1 cellular context compared by ENCODE assay signal in genomic region chr2:128305555-128306080, GRCh38.
TF ChIP-seq lines count a peak whose summit lies in the region.

No MANE protein-coding gene starts in this region.

TF ChIP-seq in HEK293, 187 proteins besides CTCF, POLR2A, EP300 and RAD21 (continued from another document):
- TF ChIP-seq, protein P1, sequence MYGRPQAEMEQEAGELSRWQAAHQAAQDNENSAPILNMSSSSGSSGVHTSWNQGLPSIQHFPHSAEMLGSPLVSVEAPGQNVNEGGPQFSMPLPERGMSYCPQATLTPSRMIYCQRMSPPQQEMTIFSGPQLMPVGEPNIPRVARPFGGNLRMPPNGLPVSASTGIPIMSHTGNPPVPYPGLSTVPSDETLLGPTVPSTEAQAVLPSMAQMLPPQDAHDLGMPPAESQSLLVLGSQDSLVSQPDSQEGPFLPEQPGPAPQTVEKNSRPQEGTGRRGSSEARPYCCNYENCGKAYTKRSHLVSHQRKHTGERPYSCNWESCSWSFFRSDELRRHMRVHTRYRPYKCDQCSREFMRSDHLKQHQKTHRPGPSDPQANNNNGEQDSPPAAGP (tag by site-specific recombination; IDR thresholded peaks at IDR 0.05): 0 out of 2 replicates have a peak, but pooled peaks have one; percentile 30
- peak; percentile 25; the same call in 1 of the 2 replicates for TF ChIP-seq WT1 (tag by site-specific recombination; IDR thresholded peaks at IDR 0.05)
- TF ChIP-seq YY1 (tag by site-specific recombination; IDR thresholded peaks at IDR 0.05): no peak
- no peak for TF ChIP-seq SP3 (tag by site-specific recombination; IDR thresholded peaks at IDR 0.05)
- TF ChIP-seq ZFP37 (tag by site-specific recombination; IDR thresholded peaks at IDR 0.05): no peak
- TF ChIP-seq ZNF560 (tag by site-specific recombination; IDR thresholded peaks at IDR 0.05; ENCODE audit: borderline replicate concordance): no peak
- TF ChIP-seq, protein P2, sequence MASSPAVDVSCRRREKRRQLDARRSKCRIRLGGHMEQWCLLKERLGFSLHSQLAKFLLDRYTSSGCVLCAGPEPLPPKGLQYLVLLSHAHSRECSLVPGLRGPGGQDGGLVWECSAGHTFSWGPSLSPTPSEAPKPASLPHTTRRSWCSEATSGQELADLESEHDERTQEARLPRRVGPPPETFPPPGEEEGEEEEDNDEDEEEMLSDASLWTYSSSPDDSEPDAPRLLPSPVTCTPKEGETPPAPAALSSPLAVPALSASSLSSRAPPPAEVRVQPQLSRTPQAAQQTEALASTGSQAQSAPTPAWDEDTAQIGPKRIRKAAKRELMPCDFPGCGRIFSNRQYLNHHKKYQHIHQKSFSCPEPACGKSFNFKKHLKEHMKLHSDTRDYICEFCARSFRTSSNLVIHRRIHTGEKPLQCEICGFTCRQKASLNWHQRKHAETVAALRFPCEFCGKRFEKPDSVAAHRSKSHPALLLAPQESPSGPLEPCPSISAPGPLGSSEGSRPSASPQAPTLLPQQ (tag by site-specific recombination; IDR thresholded peaks at IDR 0.05): no peak
- no peak for TF ChIP-seq ZBTB20 (tag by site-specific recombination; IDR thresholded peaks at IDR 0.05)
